In genomic region chr22:25658641-25659040, GRCh38 we compare ENCODE assay signal across 16 cellular contexts.
DNase-seq lines count a peak whose midpoint lies in the region; ATAC-seq, FAIRE-seq and TF ChIP-seq lines count a peak whose summit lies in the region.
"Had no signal": no experiment of that assay in that cellular context is flagged by ENCODE, and none has a peak within 500 bp of the region (broad histone marks: within the 10 kb centered on the region; RNA-seq: fewer than 3 reads in every experiment).

No MANE protein-coding gene starts in this region.

- peak; percentile 45 for FAIRE-seq in islet of Langerhans (lab: Jason Lieb, UNC)
- FAIRE-seq: H54 had no signal

- H3K4me3 Mint-ChIP-seq in CD14-positive monocyte (no peak overlapping the region), brain (peak overlapping the region in 2 of 5 experiments; percentile 41 to 58), T-cell (no peak overlapping the region)
- H3K4me3 Mint-ChIP-seq in stimulated activated memory B cell treated with anti-CD40 and anti-IgM and Interleukin-4, amounts not matched to agents 10 μg/mL and 1 μg/mL and 100 μg/mL, for 72 hours: peak overlapping the region; percentile 6
- H3K4me3 Mint-ChIP-seq in activated CD8-positive, alpha-beta T cell treated with anti-CD3 and anti-CD28 coated beads for 36 hours: no peak overlapping the region

- TF ChIP-seq CTCF in CD14-positive monocyte (IDR thresholded peaks at IDR 0.05) (no peak), brain (conservative IDR thresholded peaks at IDR 0.05) (no peak)
- no peak for TF ChIP-seq CTCF in activated CD8-positive, alpha-beta T cell treated with anti-CD3 and anti-CD28 coated beads for 36 hours (IDR thresholded peaks at IDR 0.05)

- POLR2A ChIA-PET in T-cell (lab: Charles Lee): no interaction called here
- POLR2A ChIA-PET in activated CD8-positive, alpha-beta T cell treated with anti-CD3 and anti-CD28 coated beads for 36 hours (lab: Charles Lee): no interaction called here

- H3K36me3 Mint-ChIP-seq in CD14-positive monocyte (peaks cover 28 to 33% of the 10 kb centered on the region in 2 donors), brain (no peaks in the 10 kb centered on the region), T-cell (no peaks in the 10 kb centered on the region)
- peaks cover 26% of the 10 kb centered on the region for H3K36me3 Mint-ChIP-seq in stimulated activated memory B cell treated with anti-CD40 and anti-IgM and Interleukin-4, amounts not matched to agents 10 μg/mL and 1 μg/mL and 100 μg/mL, for 72 hours
- no peaks in the 10 kb centered on the region for H3K36me3 Mint-ChIP-seq in activated CD8-positive, alpha-beta T cell treated with anti-CD3 and anti-CD28 coated beads for 36 hours (ENCODE audit: low read depth)

- H3K27ac Mint-ChIP-seq in CD14-positive monocyte: peak overlapping the region in 4 of 7 donors; percentile 1 to 60 (median 19)
- peak overlapping the region in 4 of 5 experiments; percentile 13 to 98 (median 63) for H3K27ac Mint-ChIP-seq in brain
- H3K27ac Mint-ChIP-seq in stimulated activated memory B cell treated with anti-CD40 and anti-IgM and Interleukin-4, amounts not matched to agents 10 μg/mL and 1 μg/mL and 100 μg/mL, for 72 hours: peak overlapping the region; percentile 29
- no peak overlapping the region for H3K27ac Mint-ChIP-seq in T-cell
- no peak overlapping the region for H3K27ac Mint-ChIP-seq in activated CD8-positive, alpha-beta T cell treated with anti-CD3 and anti-CD28 coated beads for 36 hours

- peaks cover 0 to 2% (median 0%) of the 10 kb centered on the region in 3 donors for H3K27me3 Mint-ChIP-seq in CD14-positive monocyte (ENCODE audit: low read depth in 3 of 3)
- no peaks in the 10 kb centered on the region for H3K27me3 Mint-ChIP-seq in brain
- no peaks in the 10 kb centered on the region for H3K27me3 Mint-ChIP-seq in stimulated activated memory B cell treated with anti-CD40 and anti-IgM and Interleukin-4, amounts not matched to agents 10 μg/mL and 1 μg/mL and 100 μg/mL, for 72 hours
- H3K27me3 Mint-ChIP-seq in T-cell: no peaks in the 10 kb centered on the region
- no peaks in the 10 kb centered on the region for H3K27me3 Mint-ChIP-seq in activated CD8-positive, alpha-beta T cell treated with anti-CD3 and anti-CD28 coated beads for 36 hours

- no peak for ATAC-seq in stimulated activated memory B cell treated with anti-CD40 and anti-IgM and Interleukin-4, amounts not matched to agents 10 μg/mL and 1 μg/mL and 100 μg/mL, for 72 hours
- no peak for ATAC-seq in T-cell (replicated peaks in 1 of 4)
- no peak for ATAC-seq in activated CD8-positive, alpha-beta T cell treated with anti-CD3 and anti-CD28 coated beads for 36 hours

- DNase-seq in CD14-positive monocyte (ENCODE audit: low spot score) (no peak), T-cell (no peak)
- no peak for DNase-seq in activated CD8-positive, alpha-beta T cell treated with anti-CD3 and anti-CD28 coated beads for 36 hours
- DNase-seq in stimulated activated CD4-positive, alpha-beta T cell treated with anti-CD3 and anti-CD28 coated beads, Interleukin-4, amount 100 ng/mL, for 24 hours: no peak
- DNase-seq: DMS79 treated with DMSO at 0.1 percent for 48 hours, KBM-7, NCI-H1105 treated with DMSO at 0.1 percent for 48 hours, NCI-H1694 treated with DMSO at 0.1 percent for 48 hours, NCI-H510A, NCI-H82, OCI-M1, SHP77 had no signal

- CTCF ChIA-PET in T-cell (lab: Charles Lee): no interaction called here
- CTCF ChIA-PET in activated CD8-positive, alpha-beta T cell treated with anti-CD3 and anti-CD28 coated beads for 36 hours (lab: Charles Lee): no interaction called here

- intact Hi-C loops in CD14-positive monocyte (cut with micrococcal nuclease): no loop called here
- intact Hi-C loops in activated CD8-positive, alpha-beta T cell treated with anti-CD3 and anti-CD28 coated beads for 36 hours (cut with micrococcal nuclease): no loop called here

- H3K4me1 Mint-ChIP-seq in CD14-positive monocyte (peaks cover 23% of the 10 kb centered on the region), brain (peaks cover 30% of the 10 kb centered on the region), T-cell (peaks cover 0 to 4% (median 0%) of the 10 kb centered on the region in 3 donors)
- peaks cover 61% of the 10 kb centered on the region for H3K4me1 Mint-ChIP-seq in stimulated activated memory B cell treated with anti-CD40 and anti-IgM and Interleukin-4, amounts not matched to agents 10 μg/mL and 1 μg/mL and 100 μg/mL, for 72 hours
- peaks cover 3% of the 10 kb centered on the region for H3K4me1 Mint-ChIP-seq in activated CD8-positive, alpha-beta T cell treated with anti-CD3 and anti-CD28 coated beads for 36 hours (ENCODE audit: low read depth)

- H3K9me3 Mint-ChIP-seq in CD14-positive monocyte (no peaks in the 10 kb centered on the region), brain (no peaks in the 10 kb centered on the region), T-cell (no peaks in the 10 kb centered on the region)
- H3K9me3 Mint-ChIP-seq in stimulated activated memory B cell treated with anti-CD40 and anti-IgM and Interleukin-4, amounts not matched to agents 10 μg/mL and 1 μg/mL and 100 μg/mL, for 72 hours: no peaks in the 10 kb centered on the region
- H3K9me3 Mint-ChIP-seq in activated CD8-positive, alpha-beta T cell treated with anti-CD3 and anti-CD28 coated beads for 36 hours: no peaks in the 10 kb centered on the region

Comparison
In these comparisons a context has a peak if more than half of its experiments do, and no peak if none do; other contexts are left out.
1. H3K27ac Mint-ChIP-seq: peak in CD14-positive monocyte (4 of 7), brain (4 of 5) and stimulated activated memory B cell treated with anti-CD40 and anti-IgM and Interleukin-4, amounts not matched to agents 10 μg/mL and 1 μg/mL and 100 μg/mL, for 72 hours (single experiment); none in T-cell (0 of 2) and activated CD8-positive, alpha-beta T cell treated with anti-CD3 and anti-CD28 coated beads for 36 hours (single experiment).